Comparison of ENCODE assay signal across 30 cellular contexts in the genomic region with DNA sequence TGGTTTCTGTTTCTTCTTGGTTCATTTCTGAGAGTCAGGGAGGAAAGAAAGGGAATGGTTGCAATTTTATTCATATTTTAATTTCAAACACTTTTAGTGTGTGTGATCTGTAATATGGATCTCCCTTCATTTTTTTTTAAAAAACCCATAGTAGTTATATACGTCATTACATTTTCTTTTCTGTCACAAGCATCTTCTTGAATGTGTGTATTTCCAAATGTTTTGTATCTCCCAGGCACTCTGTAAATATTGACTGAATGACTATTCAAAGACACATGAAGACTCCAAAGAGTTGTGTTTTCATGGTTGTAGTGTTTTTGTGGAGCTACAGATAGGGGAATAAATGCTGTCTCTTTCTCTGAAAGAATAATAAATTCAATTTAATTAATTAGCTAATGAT.
"Had no signal": no experiment of that assay in that cellular context is flagged by ENCODE, and none has a peak within 500 bp of the region (broad histone marks: within the 10 kb centered on the region; RNA-seq: fewer than 3 reads in every experiment).

No MANE protein-coding gene starts in this region.

- H3K36me3 Mint-ChIP-seq: activated naive CD4-positive, alpha-beta T cell treated with anti-CD3 and anti-CD28 coated beads, Interleukin-2, amount 10 ng/mL, durations not matched to agents 7 days and 5 days; activated naive CD8-positive, alpha-beta T cell treated with anti-CD3 and anti-CD28 coated beads, Interleukin-2, amount 10 ng/mL, durations not matched to agents 7 days and 5 days; naive B cell had no signal

- FAIRE-seq: small intestine had no signal

- H3K27ac Mint-ChIP-seq: activated CD4-positive, alpha-beta memory T cell treated with anti-CD3 and anti-CD28 coated beads, Interleukin-2, amount 10 ng/mL, durations not matched to agents 7 days and 5 days; activated CD4-positive, alpha-beta T cell treated with anti-CD3 and anti-CD28 coated beads, Interleukin-2, amount 10 ng/mL, durations not matched to agents 7 days and 5 days; activated naive CD4-positive, alpha-beta T cell treated with anti-CD3 and anti-CD28 coated beads, Interleukin-2, amount 10 ng/mL, durations not matched to agents 7 days and 5 days; activated naive CD8-positive, alpha-beta T cell treated with anti-CD3 and anti-CD28 coated beads, Interleukin-2, amount 10 ng/mL, durations not matched to agents 7 days and 5 days; activated T-cell treated with anti-CD3 and anti-CD28 coated beads, Interleukin-2, amount 50 U/mL, for 24 hours; naive B cell; nephron progenitor cell had no signal

- H3K4me1 Mint-ChIP-seq: activated CD4-positive, alpha-beta memory T cell treated with anti-CD3 and anti-CD28 coated beads, Interleukin-2, amount 10 ng/mL, durations not matched to agents 7 days and 5 days; activated CD4-positive, alpha-beta T cell treated with anti-CD3 and anti-CD28 coated beads, Interleukin-2, amount 10 ng/mL, durations not matched to agents 7 days and 5 days; activated naive CD4-positive, alpha-beta T cell treated with anti-CD3 and anti-CD28 coated beads, Interleukin-2, amount 10 ng/mL, durations not matched to agents 7 days and 5 days; activated naive CD8-positive, alpha-beta T cell treated with anti-CD3 and anti-CD28 coated beads, Interleukin-2, amount 10 ng/mL, durations not matched to agents 7 days and 5 days; naive B cell; nephron progenitor cell had no signal

- H3K27ac ChIP-seq: ascending aorta, coronary artery, dorsolateral prefrontal cortex, heart right ventricle, left lung, neutrophil, ovary, sigmoid colon, transverse colon had no signal

- H3K4me3 ChIP-seq: ascending aorta, coronary artery, dorsolateral prefrontal cortex, heart right ventricle, left lung, ovary, sigmoid colon, transverse colon had no signal

- DNase-seq: activated CD4-positive, alpha-beta memory T cell treated with anti-CD3 and anti-CD28 coated beads, Interleukin-2, amount 10 ng/mL, durations not matched to agents 7 days and 5 days; activated CD4-positive, alpha-beta T cell treated with anti-CD3 and anti-CD28 coated beads for 1 hour; activated CD4-positive, alpha-beta T cell treated with anti-CD3 and anti-CD28 coated beads, Interleukin-2, amount 10 ng/mL, durations not matched to agents 7 days and 5 days; activated CD8-positive, alpha-beta memory T cell treated with anti-CD3 and anti-CD28 coated beads, Interleukin-2, amount 50 U/mL, for 48 hours; activated gamma-delta T cell; activated naive CD4-positive, alpha-beta T cell treated with anti-CD3 and anti-CD28 coated beads, Interleukin-2, amount 10 ng/mL, durations not matched to agents 7 days and 5 days; activated naive CD8-positive, alpha-beta T cell treated with anti-CD3 and anti-CD28 coated beads, Interleukin-2, amount 10 ng/mL, durations not matched to agents 7 days and 5 days; activated T-cell treated with anti-CD3 and anti-CD28 coated beads, Interleukin-2, amount 50 U/mL, for 24 hours; dorsolateral prefrontal cortex; effector memory CD4-positive, alpha-beta T cell; foreskin fibroblast; heart right ventricle; kidney glomerular epithelial cell; left lung; naive B cell; nephron progenitor cell; ovary; retina; sigmoid colon; small intestine; stimulated activated CD4-positive, alpha-beta T cell treated with anti-CD3 and anti-CD28 coated beads, Interleukin-1b, Interleukin-23, amount 100 ng/mL, for 48 hours; stimulated activated naive CD4-positive, alpha-beta T cell treated with Interleukin-2 at 50 U/mL for 16 hours; T-helper 2 cell; transverse colon had no signal

- ATAC-seq: heart right ventricle, left lung, WTC11 had no signal

- H3K36me3 ChIP-seq: ascending aorta, heart right ventricle, left lung, neutrophil, ovary, sigmoid colon, transverse colon had no signal

- H3K9me3 Mint-ChIP-seq: activated CD4-positive, alpha-beta T cell treated with anti-CD3 and anti-CD28 coated beads, Interleukin-2, amount 10 ng/mL, durations not matched to agents 7 days and 5 days; activated naive CD4-positive, alpha-beta T cell treated with anti-CD3 and anti-CD28 coated beads, Interleukin-2, amount 10 ng/mL, durations not matched to agents 7 days and 5 days; activated T-cell treated with anti-CD3 and anti-CD28 coated beads, Interleukin-2, amount 50 U/mL, for 24 hours had no signal

- H3K27me3 ChIP-seq: ascending aorta, dorsolateral prefrontal cortex, heart right ventricle, left lung, neutrophil, ovary, sigmoid colon, transverse colon had no signal

- H3K27me3 Mint-ChIP-seq: activated CD4-positive, alpha-beta memory T cell treated with anti-CD3 and anti-CD28 coated beads, Interleukin-2, amount 10 ng/mL, durations not matched to agents 7 days and 5 days; brain; progenitor cell of endocrine pancreas had no signal

- H3K9me3 ChIP-seq: neutrophil, ovary, sigmoid colon, transverse colon had no signal

- H3K4me3 Mint-ChIP-seq: activated CD4-positive, alpha-beta memory T cell treated with anti-CD3 and anti-CD28 coated beads, Interleukin-2, amount 10 ng/mL, durations not matched to agents 7 days and 5 days; activated CD4-positive, alpha-beta T cell treated with anti-CD3 and anti-CD28 coated beads, Interleukin-2, amount 10 ng/mL, durations not matched to agents 7 days and 5 days; activated naive CD4-positive, alpha-beta T cell treated with anti-CD3 and anti-CD28 coated beads, Interleukin-2, amount 10 ng/mL, durations not matched to agents 7 days and 5 days; activated naive CD8-positive, alpha-beta T cell treated with anti-CD3 and anti-CD28 coated beads, Interleukin-2, amount 10 ng/mL, durations not matched to agents 7 days and 5 days; activated T-cell treated with anti-CD3 and anti-CD28 coated beads, Interleukin-2, amount 50 U/mL, for 24 hours; naive B cell; nephron progenitor cell; WTC11 had no signal
